1 cellular context compared by ENCODE assay signal in genomic region chr6:15906393-15906976, GRCh38.
TF ChIP-seq lines count a peak whose summit lies in the region.

No MANE protein-coding gene starts in this region.

TF ChIP-seq in K562, 482 proteins besides CTCF, POLR2A, EP300 and RAD21 (continued from another document):
- no peak for TF ChIP-seq WHSC1 (IDR thresholded peaks at IDR 0.05; ENCODE audit: low read length)
TF ChIP-seq in K562: peak in this region for 17.
